In genomic region chr5:56457887-56458451, GRCh38 we compare ENCODE assay signal across 13 cellular contexts.
A peak's percentile ranks its signal among the peaks of the same experiment; 100 is the strongest.
DNase-seq lines count a peak whose midpoint lies in the region; ATAC-seq, FAIRE-seq and TF ChIP-seq lines count a peak whose summit lies in the region.
"Had no signal": no experiment of that assay in that cellular context is flagged by ENCODE, and none has a peak within 500 bp of the region (broad histone marks: within the 10 kb centered on the region; RNA-seq: fewer than 3 reads in every experiment).

No MANE protein-coding gene starts in this region.

- no peak for TF ChIP-seq EP300 in HepG2 (IDR thresholded peaks at IDR 0.05; ENCODE audit: low read depth in 2 of 2, low read length in 2 of 2)
- no peak for TF ChIP-seq EP300 in HepG2 (CRISPR knock-in tag; IDR thresholded peaks at IDR 0.05; ENCODE audit: borderline replicate concordance)

- ATAC-seq in HG03159 (IDR thresholded peaks at IDR 0.05; ENCODE audit: unreplicated experiment) (no peak), HepG2 (no peak)
- ATAC-seq: CD8-positive, alpha-beta T cell; stimulated activated naive CD8-positive, alpha-beta T cell treated with anti-CD3 and anti-CD28 coated beads, Interleukin-15, Interleukin-2, amounts not matched to agents 100 U/mL and 50 U/mL, for 24 hours had no signal

- CTCF ChIA-PET in HEK293 (lab: Yijun Ruan, JAX) (interaction anchor here (0.6 to 0.7 kb wide), 2 partner anchors 46 to 540 kb away, joined by 3 to 5 read pairs; no protein-coding TSS in a partner anchor), HepG2 (lab: Yijun Ruan, JAX; ENCODE audit: low intra/inter-chr PET ratio, low total read pairs) (no interaction called here)

- POLR2A ChIA-PET in HEK293 (lab: Yijun Ruan, JAX) (no interaction called here), HepG2 (lab: Yijun Ruan, JAX) (interaction anchor here (1.1 to 1.3 kb wide), 2 partner anchors 11 to 18 kb away, joined by 3 read pairs; no protein-coding TSS in a partner anchor)

- no peak for TF ChIP-seq POLR2A in HepG2 (IDR thresholded peaks at IDR 0.05; ENCODE audit: insufficient read depth in 1 of 2, low read depth in 2 of 2, low read length in 2 of 2)

- no peak overlapping the region for H3K4me3 ChIP-seq in HEK293 (ENCODE audit: low read depth, low read length)
- H3K4me3 ChIP-seq in cardiac fibroblast (replicated peaks in 1 of 2; ENCODE audit: low read depth in 2 of 2, low read length in 2 of 2), result no peak overlapping the region
- no peak overlapping the region for H3K4me3 ChIP-seq in hepatocyte
- no peak overlapping the region for H3K4me3 ChIP-seq in HepG2 (replicated peaks in 1 of 3; ENCODE audit: insufficient read depth in 1 of 3, low read depth in 2 of 3, low read length in 3 of 3)

- H3K27ac ChIP-seq in HEK293 (ENCODE audit: extremely low read depth, low read depth, low read length), result no peak overlapping the region
- peak overlapping the region; percentile 74 for H3K27ac ChIP-seq in hepatocyte
- H3K27ac ChIP-seq in HepG2 (ENCODE audit: extremely low read length, insufficient read depth, low read length), result no peak overlapping the region

- H3K9me3 ChIP-seq in HEK293 (ENCODE audit: control insufficient read depth, insufficient read depth, low read depth, low read length) (no peaks in the 10 kb centered on the region), hepatocyte (ENCODE audit: low read depth) (no peaks in the 10 kb centered on the region), HepG2 (ENCODE audit: low read length) (no peaks in the 10 kb centered on the region)

- intact Hi-C loops in HepG2 (cut with micrococcal nuclease; ENCODE audit: unreplicated experiment), result no loop called here

- H4K20me1 ChIP-seq in hepatocyte (ENCODE audit: insufficient read depth, poor library complexity, severe bottlenecking), result no peaks in the 10 kb centered on the region
- H4K20me1 ChIP-seq in HepG2 (ENCODE audit: insufficient read depth, low read length), result no peaks in the 10 kb centered on the region

- FAIRE-seq in HepG2 (lab: Jason Lieb, UNC), result no peak
- FAIRE-seq: colon had no signal

- H3K27me3 ChIP-seq in hepatocyte, result no peaks in the 10 kb centered on the region
- no peaks in the 10 kb centered on the region for H3K27me3 ChIP-seq in HepG2 (ENCODE audit: control insufficient read depth in 1 of 2, insufficient read depth in 2 of 2, low read length in 2 of 2)

- TF ChIP-seq CTCF in HEK293 (tag by site-specific recombination; IDR thresholded peaks at IDR 0.05), result no peak
- TF ChIP-seq CTCF in cardiac fibroblast (IDR thresholded peaks at IDR 0.05; ENCODE audit: low read depth, low read length), result no peak
- TF ChIP-seq CTCF in hepatocyte (IDR thresholded peaks at IDR 0.05; ENCODE audit: poor library complexity), result no peak
- no peak for TF ChIP-seq CTCF in HepG2 (CRISPR knock-in tag; IDR thresholded peaks at IDR 0.05)

- 55% methylated on average over 5 of the region's 5 CpGs for WGBS in hepatocyte (ENCODE audit: low lambda C conversion rate, missing lambda C conversion rate)
- WGBS in HepG2 (ENCODE audit: low lambda C conversion rate), result 90% methylated on average over 5 of the region's 5 CpGs

- no peaks in the 10 kb centered on the region for H3K9me2 ChIP-seq in hepatocyte (replicated peaks; ENCODE audit: insufficient read depth)

- H3K79me2 ChIP-seq in hepatocyte (no peaks in the 10 kb centered on the region), HepG2 (ENCODE audit: insufficient read depth, low read length) (no peaks in the 10 kb centered on the region)

- H3K4me1 ChIP-seq in HEK293 (ENCODE audit: control insufficient read depth, insufficient read depth, low read length), result peaks cover 15% of the 10 kb centered on the region
- H3K4me1 ChIP-seq in hepatocyte (ENCODE audit: insufficient read depth), result peaks cover 18% of the 10 kb centered on the region
- peaks cover 43% of the 10 kb centered on the region for H3K4me1 ChIP-seq in HepG2 (ENCODE audit: insufficient read depth, low read length)

- in situ Hi-C loops in HepG2 (cut with HindIII; ENCODE audit: extremely low pct_ligation_motif_present, low pct_unique_long_range_greater_than_20kb), result no loop called here

- H3K4me2 ChIP-seq in hepatocyte, result peak overlapping the region; percentile 0
- no peak overlapping the region for H3K4me2 ChIP-seq in HepG2 (ENCODE audit: low read depth, low read length)

- DNase-seq in cardiac fibroblast (ENCODE audit: low read depth in 2 of 2) (peak; percentile 29 to 46), hepatocyte (ENCODE audit: low spot score) (no peak), superior temporal gyrus (ENCODE audit: extremely low spot score) (peak; percentile 56), HepG2 (ENCODE audit: low spot score) (no peak)
- no peak for DNase-seq in activated CD4-positive, alpha-beta T cell treated with anti-CD3 and anti-CD28 coated beads, Interleukin-2, amount 50 U/mL, for 1 hour
- DNase-seq in stimulated activated naive CD4-positive, alpha-beta T cell (lab: John Stamatoyannopoulos, UW), result no peak
- DNase-seq: CD8-positive, alpha-beta T cell; stimulated activated CD4-positive, alpha-beta T cell treated with anti-CD3 and anti-CD28 coated beads, Interleukin-4, amount 100 ng/mL, for 24 hours; stimulated activated naive CD8-positive, alpha-beta T cell treated with anti-CD3 and anti-CD28 coated beads, Interleukin-15, Interleukin-2, amounts not matched to agents 100 U/mL and 50 U/mL, for 24 hours; T-helper 9 cell had no signal

- H3K36me3 ChIP-seq in HEK293 (ENCODE audit: control insufficient read depth in 2 of 2, insufficient read depth in 1 of 2, low read length in 2 of 2) (no peaks in the 10 kb centered on the region), hepatocyte (replicated peaks; ENCODE audit: insufficient read depth, low read depth) (no peaks in the 10 kb centered on the region), HepG2 (replicated peaks in 1 of 2; ENCODE audit: control insufficient read depth in 1 of 2, insufficient read depth in 2 of 2, low read length in 2 of 2) (peaks cover 0 to 1% of the 10 kb centered on the region in 2 experiments; a peak in 2 of 5 replicates)

- no peak overlapping the region for H3K9ac ChIP-seq in HepG2 (ENCODE audit: insufficient read depth, low read depth, low read length)

- no TSS peak for BruUV-seq in HepG2 (replicated peaks; lab: Mats Ljungman, UMichigan)

- H2AFZ ChIP-seq in hepatocyte (no peak overlapping the region), HepG2 (ENCODE audit: low read length) (no peak overlapping the region)

- TF ChIP-seq RAD21 in HepG2 (CRISPR knock-in tag; IDR thresholded peaks at IDR 0.05), result no peak

TF ChIP-seq in HEK293, 187 proteins besides CTCF, POLR2A, EP300 and RAD21:
- 0 out of 2 replicates have a peak, but pooled peaks have one; percentile 23 for TF ChIP-seq SCRT2 (tag by site-specific recombination; IDR thresholded peaks at IDR 0.05)
- no peak for TF ChIP-seq ZNF335 (tag by site-specific recombination; conservative IDR thresholded peaks at IDR 0.05)
- TF ChIP-seq ZBTB1 (tag by site-specific recombination; IDR thresholded peaks at IDR 0.05), result no peak
- no peak for TF ChIP-seq ZNF561 (tag by site-specific recombination; IDR thresholded peaks at IDR 0.05; ENCODE audit: borderline replicate concordance)
- TF ChIP-seq ZNF26 (tag by site-specific recombination; IDR thresholded peaks at IDR 0.05), result no peak
- no peak for TF ChIP-seq OVOL3 (tag by site-specific recombination; IDR thresholded peaks at IDR 0.05)
- TF ChIP-seq ZNF211 (tag by site-specific recombination; IDR thresholded peaks at IDR 0.05; ENCODE audit: low read depth), result no peak
- no peak for TF ChIP-seq ZNF514 (tag by site-specific recombination; IDR thresholded peaks at IDR 0.05)
TF ChIP-seq in HEK293: peak in this region for 1.

TF ChIP-seq in HepG2, 621 proteins besides CTCF, POLR2A, EP300 and RAD21 (continues in another document):
- no peak for TF ChIP-seq PHF21A (CRISPR knock-in tag; IDR thresholded peaks at IDR 0.05)
- no peak for TF ChIP-seq ARID4A (CRISPR knock-in tag; IDR thresholded peaks at IDR 0.05; ENCODE audit: borderline replicate concordance)
- no peak for TF ChIP-seq SIX1 (CRISPR knock-in tag; IDR thresholded peaks at IDR 0.05; ENCODE audit: borderline replicate concordance)
- no peak for TF ChIP-seq KDM4B (CRISPR knock-in tag; IDR thresholded peaks at IDR 0.05)
- no peak for TF ChIP-seq KLF16 (CRISPR knock-in tag; IDR thresholded peaks at IDR 0.05)
- TF ChIP-seq ZNF773 (CRISPR knock-in tag; IDR thresholded peaks at IDR 0.05; ENCODE audit: borderline replicate concordance), result no peak
- TF ChIP-seq CBX1 (IDR thresholded peaks at IDR 0.05; ENCODE audit: low read depth), result no peak
- TF ChIP-seq ZNF24 (IDR thresholded peaks at IDR 0.05), result no peak
- no peak for TF ChIP-seq ELF3 (CRISPR knock-in tag; IDR thresholded peaks at IDR 0.05)
- no peak for TF ChIP-seq ZNF713 (CRISPR knock-in tag; IDR thresholded peaks at IDR 0.05)
- TF ChIP-seq CBX2 (IDR thresholded peaks at IDR 0.05; ENCODE audit: low read depth, low read length), result no peak
- no peak for TF ChIP-seq CBX2 (CRISPR knock-in tag; IDR thresholded peaks at IDR 0.05; ENCODE audit: low read depth)
- TF ChIP-seq SOX13 (IDR thresholded peaks at IDR 0.05), result no peak
- TF ChIP-seq SOX13 (CRISPR knock-in tag; conservative IDR thresholded peaks at IDR 0.05 in 1 of 2, IDR thresholded peaks at IDR 0.05 in 1 of 2), result no peak

Comparison
In these comparisons a context has a peak if more than half of its experiments do, and no peak if none do; other contexts are left out.
1. DNase-seq: peak in cardiac fibroblast (2 of 2) and superior temporal gyrus (single experiment); none in hepatocyte (single experiment), activated CD4-positive, alpha-beta T cell treated with anti-CD3 and anti-CD28 coated beads, Interleukin-2, amount 50 U/mL, for 1 hour (single experiment), HepG2 (single experiment) and stimulated activated naive CD4-positive, alpha-beta T cell (0 of 6).